12 cellular contexts compared by ENCODE assay signal in genomic region chr17:75910699-75911098, GRCh38. TPM values are rescaled to one million over a fixed set of nuclear protein-coding genes. Genes with fewer than 3 reads are reported as not detected.
DNase-seq lines count a peak whose midpoint lies in the region; ATAC-seq, FAIRE-seq and TF ChIP-seq lines count a peak whose summit lies in the region.
"Had no signal": no experiment of that assay in that cellular context is flagged by ENCODE, and none has a peak within 500 bp of the region (broad histone marks: within the 10 kb centered on the region; RNA-seq: fewer than 3 reads in every experiment).

No MANE protein-coding gene starts in this region.

- no peak overlapping the region for H3K4me3 Mint-ChIP-seq in CD4-positive, alpha-beta memory T cell
- H3K4me3 Mint-ChIP-seq: activated naive CD4-positive, alpha-beta T cell treated with anti-CD3 and anti-CD28 coated beads, Interleukin-2, amount 50 U/mL, for 24 hours; T-helper 2 cell treated with Interferon-gamma antibody and Interleukin-4, amounts not matched to agents 5 μg/mL and 100 μg/mL, for 36 hours had no signal

- H3K4me1 ChIP-seq in OCI-LY1 (ENCODE audit: insufficient read depth, low read length, severe bottlenecking) = peaks cover 58% of the 10 kb centered on the region
- H3K4me1 ChIP-seq in keratinocyte (ENCODE audit: control insufficient read depth, extremely low read depth, insufficient read depth, low read length) = peaks cover 29% of the 10 kb centered on the region
- peaks cover 5% of the 10 kb centered on the region for H3K4me1 ChIP-seq in CD4-positive, alpha-beta memory T cell (ENCODE audit: insufficient read depth, low read length)
- H3K4me1 ChIP-seq in colonic mucosa = no peaks in the 10 kb centered on the region

- TF ChIP-seq CTCF in OCI-LY1 (IDR thresholded peaks at IDR 0.05; ENCODE audit: low read length) (no peak), keratinocyte (optimal IDR thresholded peaks at IDR 0.05 in 1 of 3, IDR thresholded peaks at IDR 0.05 in 1 of 3, conservative IDR thresholded peaks at IDR 0.05 in 1 of 3; ENCODE audit: extremely low read depth in 1 of 3, insufficient read depth in 2 of 3, low read length in 3 of 3) (no peak), colonic mucosa (IDR thresholded peaks at IDR 0.05) (no peak)

- H4K20me1 ChIP-seq in OCI-LY1 (ENCODE audit: insufficient read depth, low read length) (no peaks in the 10 kb centered on the region), keratinocyte (ENCODE audit: control insufficient read depth, extremely low read depth, insufficient read depth, low read length) (no peaks in the 10 kb centered on the region)

- no peaks in the 10 kb centered on the region for H3K79me2 ChIP-seq in OCI-LY1 (ENCODE audit: insufficient read depth, low read length)
- H3K79me2 ChIP-seq in keratinocyte (ENCODE audit: control insufficient read depth, insufficient read depth, low read length) = no peaks in the 10 kb centered on the region

- CTCF ChIA-PET in CD4-positive, alpha-beta memory T cell (lab: Charles Lee; ENCODE audit: partially characterized antibody) = interaction anchor here (0.6 to 10.4 kb wide), 3 partner anchors 94 to 358 kb away, joined by 3 to 120 read pairs (median 6); no protein-coding TSS in a partner anchor

- peak; percentile 69 for DNase-seq in COR-L47 (lab: John Stamatoyannopoulos, UW)
- peak; percentile 43 for DNase-seq in NCI-H1436 (lab: John Stamatoyannopoulos, UW)
- DNase-seq in keratinocyte (ENCODE audit: low read depth, low spot score) = no peak
- DNase-seq in CD4-positive, alpha-beta memory T cell = no peak
- no peak for DNase-seq in colonic mucosa
- DNase-seq in NK-92 treated with Interleukin-12 subunit alpha and Interleukin-12 subunit beta, amount 100 ng/mL, for 24 hours (lab: John Stamatoyannopoulos, UW) = no peak

- no peak for FAIRE-seq in keratinocyte (lab: Jason Lieb, UNC)
- FAIRE-seq: GM12892 had no signal

- POLR2A ChIA-PET in CD4-positive, alpha-beta memory T cell (lab: Charles Lee; ENCODE audit: partially characterized antibody) = no interaction called here

- no peaks in the 10 kb centered on the region for H3K9me3 ChIP-seq in OCI-LY1 (ENCODE audit: low read length)
- no peaks in the 10 kb centered on the region for H3K9me3 ChIP-seq in keratinocyte (ENCODE audit: control insufficient read depth, low read depth, low read length)
- H3K9me3 ChIP-seq in CD4-positive, alpha-beta memory T cell (ENCODE audit: control insufficient read depth in 1 of 2, low read length in 2 of 2) = no peaks in the 10 kb centered on the region
- no peaks in the 10 kb centered on the region for H3K9me3 ChIP-seq in colonic mucosa
- H3K9me3 ChIP-seq: esophagus muscularis mucosa had no signal

- H3K4me3 ChIP-seq in OCI-LY1 (ENCODE audit: low read depth, low read length, poor library complexity, severe bottlenecking) (peak overlapping the region; percentile 33), keratinocyte (ENCODE audit: control insufficient read depth in 2 of 3, extremely low read depth in 1 of 3, insufficient read depth in 2 of 3, low read depth in 1 of 3, low read length in 3 of 3) (no peak overlapping the region), colonic mucosa (no peak overlapping the region)
- no peak overlapping the region for H3K4me3 ChIP-seq in CD4-positive, alpha-beta memory T cell (ENCODE audit: low read length in 2 of 2)
- H3K4me3 ChIP-seq: esophagus muscularis mucosa had no signal

- H3K36me3 ChIP-seq in OCI-LY1 (ENCODE audit: insufficient read depth, low read length) (peaks cover 6% of the 10 kb centered on the region), keratinocyte (ENCODE audit: control insufficient read depth in 2 of 2, extremely low read depth in 1 of 2, insufficient read depth in 2 of 2, low read length in 2 of 2) (peaks cover 0 to 9% of the 10 kb centered on the region in 2 experiments), colonic mucosa (no peaks in the 10 kb centered on the region)
- no peaks in the 10 kb centered on the region for H3K36me3 ChIP-seq in CD4-positive, alpha-beta memory T cell (ENCODE audit: insufficient read depth, low read length)

- H3K4me2 ChIP-seq in OCI-LY1 (ENCODE audit: low read length) (peak overlapping the region; percentile 56; the same call in 1 of the 2 replicates), keratinocyte (ENCODE audit: control insufficient read depth, extremely low read depth, insufficient read depth, low read depth, low read length) (peak overlapping the region; percentile 65)

- no peaks in the 10 kb centered on the region for H3K9me2 ChIP-seq in OCI-LY1 (ENCODE audit: low read depth, low read length)

- H3K27ac ChIP-seq in OCI-LY1 (ENCODE audit: low read depth, low read length, poor library complexity, severe bottlenecking) = peak overlapping the region; percentile 96
- no peak overlapping the region for H3K27ac ChIP-seq in keratinocyte (ENCODE audit: control insufficient read depth, insufficient read depth, low read length)
- H3K27ac ChIP-seq in CD4-positive, alpha-beta memory T cell (ENCODE audit: low read depth, low read length) = no peak overlapping the region
- no peak overlapping the region for H3K27ac ChIP-seq in colonic mucosa
- H3K27ac ChIP-seq: esophagus muscularis mucosa had no signal

- H3K27me3 ChIP-seq in OCI-LY1 (ENCODE audit: insufficient read depth, low read length) (no peaks in the 10 kb centered on the region), keratinocyte (ENCODE audit: control insufficient read depth, extremely low read depth, insufficient read depth, low read length) (no peaks in the 10 kb centered on the region), colonic mucosa (no peaks in the 10 kb centered on the region)
- no peaks in the 10 kb centered on the region for H3K27me3 ChIP-seq in CD4-positive, alpha-beta memory T cell (ENCODE audit: insufficient read depth, low read length)
- H3K27me3 ChIP-seq: esophagus muscularis mucosa had no signal

- 0 out of 2 replicates have a peak, but pooled peaks cover 8% of the 10 kb centered on the region for H3F3A ChIP-seq in OCI-LY1 (ENCODE audit: insufficient read depth, low read length)

- no peaks in the 10 kb centered on the region for H3K27me3 Mint-ChIP-seq in CD4-positive, alpha-beta memory T cell
- H3K27me3 Mint-ChIP-seq: activated naive CD4-positive, alpha-beta T cell treated with anti-CD3 and anti-CD28 coated beads, Interleukin-2, amount 50 U/mL, for 24 hours had no signal

- H3K9ac ChIP-seq in OCI-LY1 (ENCODE audit: low read length) (peak overlapping the region; percentile 47; the same call in 1 of the 2 replicates), keratinocyte (ENCODE audit: control insufficient read depth, extremely low read depth, insufficient read depth, low read length) (no peak overlapping the region), colonic mucosa (ENCODE audit: low read depth in 2 of 2, low read length in 2 of 2) (no peak overlapping the region)

- H3K27ac Mint-ChIP-seq in CD4-positive, alpha-beta memory T cell = peak overlapping the region in 1 of 7 donors; percentile 6
- H3K27ac Mint-ChIP-seq: activated naive CD4-positive, alpha-beta T cell treated with anti-CD3 and anti-CD28 coated beads, Interleukin-2, amount 50 U/mL, for 24 hours; T-helper 2 cell treated with Interferon-gamma antibody and Interleukin-4, amounts not matched to agents 5 μg/mL and 100 μg/mL, for 36 hours had no signal

- H3K36me3 Mint-ChIP-seq in CD4-positive, alpha-beta memory T cell = peaks cover 0 to 2% of the 10 kb centered on the region in 2 donors
- H3K36me3 Mint-ChIP-seq: activated naive CD4-positive, alpha-beta T cell treated with anti-CD3 and anti-CD28 coated beads, Interleukin-2, amount 50 U/mL, for 24 hours had no signal

- H3K9me1 ChIP-seq in keratinocyte (ENCODE audit: control insufficient read depth, extremely low read depth, insufficient read depth, low read length) = peaks cover 2% of the 10 kb centered on the region

- H3K9me3 Mint-ChIP-seq in CD4-positive, alpha-beta memory T cell = no peaks in the 10 kb centered on the region
- H3K9me3 Mint-ChIP-seq: activated naive CD4-positive, alpha-beta T cell treated with anti-CD3 and anti-CD28 coated beads, Interleukin-2, amount 50 U/mL, for 24 hours; T-helper 2 cell treated with Interferon-gamma antibody and Interleukin-4, amounts not matched to agents 5 μg/mL and 100 μg/mL, for 36 hours had no signal

- no peak for ATAC-seq in GM21717 (IDR thresholded peaks at IDR 0.05; ENCODE audit: unreplicated experiment)

- intact Hi-C loops in CD4-positive, alpha-beta memory T cell (cut with micrococcal nuclease) = no loop called here
- intact Hi-C loops in colonic mucosa (cut with DNase I) = no loop called here

- peaks cover 2 to 7% (median 5%) of the 10 kb centered on the region in 4 donors for H3K4me1 Mint-ChIP-seq in CD4-positive, alpha-beta memory T cell

- dilution Hi-C loops in keratinocyte (cut with MboI; ENCODE audit: extremely low pct_ligation_motif_present, low sequenced_read_pairs) = no loop called here

- H2AFZ ChIP-seq in OCI-LY1 (ENCODE audit: low read length) = no peak overlapping the region
- H2AFZ ChIP-seq in keratinocyte (ENCODE audit: control insufficient read depth, low read length) = no peak overlapping the region

RNA-seq across cellular contexts. Expression of gene MRPL38, which starts 6.0 kb away (rescaled TPM):
- polyA plus RNA-seq in keratinocyte = 25.2 to 33.8 TPM (median 30.0 TPM) in 3 replicates
- polyA plus RNA-seq in keratinocyte (2011; ENCODE audit: low read depth) = 55.2 TPM
- 15.3 and 25.6 TPM in 2 replicates for polyA plus RNA-seq in keratinocyte (2011; cell fraction: cytosol; rRNA removed)
- 45.2 and 60.9 TPM in 2 replicates for polyA plus RNA-seq in keratinocyte (2011; cell fraction: nucleus; rRNA removed)
- 34.2 and 40.5 TPM in 2 replicates for polyA plus RNA-seq in keratinocyte (2012; ENCODE audit: low replicate concordance)
- 9.3 to 94.3 TPM (median 20.0 TPM) in 3 replicates for polyA minus RNA-seq in keratinocyte
- 80.8 TPM for polyA minus RNA-seq in keratinocyte (2011; cell fraction: cytosol; rRNA and poly(A)+ RNA removed)
- polyA minus RNA-seq in keratinocyte (2011; cell fraction: nucleus; rRNA and poly(A)+ RNA removed) = 17.9 and 24.0 TPM in 2 replicates
- total RNA-seq in CD4-positive, alpha-beta memory T cell = 100 to 1,000 TPM; 126 to 142 TPM
- polyA plus RNA-seq in CD4-positive, alpha-beta memory T cell = 10 to 100 TPM; 59.1 to 89.0 TPM
- 100 to 1,000 TPM in 1 of 2 donors, 10 to 100 TPM in 1; 88.6 to 190 TPM for total RNA-seq in colonic mucosa

RNA-seq across cellular contexts. Expression of gene TRIM65, which starts 13.9 kb away (rescaled TPM):
- 7.4 to 10.6 TPM (median 7.8 TPM) in 3 replicates for polyA plus RNA-seq in keratinocyte
- 2.1 TPM for polyA plus RNA-seq in keratinocyte (2011; ENCODE audit: low read depth)
- polyA plus RNA-seq in keratinocyte (2011; cell fraction: cytosol; rRNA removed) = 4.5 and 7.2 TPM in 2 replicates
- 11.3 and 15.0 TPM in 2 replicates for polyA plus RNA-seq in keratinocyte (2011; cell fraction: nucleus; rRNA removed)
- polyA plus RNA-seq in keratinocyte (2012; ENCODE audit: low replicate concordance) = 3.9 and 10.1 TPM in 2 replicates
- 4.5 to 10.1 TPM (median 5.2 TPM) in 3 replicates for polyA minus RNA-seq in keratinocyte
- polyA minus RNA-seq in keratinocyte (2011; cell fraction: cytosol; rRNA and poly(A)+ RNA removed) = 8.6 TPM
- 7.0 and 9.3 TPM in 2 replicates for polyA minus RNA-seq in keratinocyte (2011; cell fraction: nucleus; rRNA and poly(A)+ RNA removed)
- total RNA-seq in CD4-positive, alpha-beta memory T cell = 10 to 100 TPM; 36.5 to 36.9 TPM
- polyA plus RNA-seq in CD4-positive, alpha-beta memory T cell = 10 to 100 TPM; 17.7 to 28.8 TPM
- 10 to 100 TPM; 14.5 to 26.0 TPM for total RNA-seq in colonic mucosa

RNA-seq across cellular contexts. Expression of gene FBF1, which starts 30.1 kb away (rescaled TPM):
- polyA plus RNA-seq in keratinocyte = 3.0 to 6.2 TPM (median 4.3 TPM) in 3 replicates
- 1.9 TPM for polyA plus RNA-seq in keratinocyte (2011; ENCODE audit: low read depth)
- polyA plus RNA-seq in keratinocyte (2011; cell fraction: cytosol; rRNA removed) = 0.96 and 2.8 TPM in 2 replicates
- 14.4 and 18.6 TPM in 2 replicates for polyA plus RNA-seq in keratinocyte (2011; cell fraction: nucleus; rRNA removed)
- 3.2 and 3.8 TPM in 2 replicates for polyA plus RNA-seq in keratinocyte (2012; ENCODE audit: low replicate concordance)
- polyA minus RNA-seq in keratinocyte = 5.6 to 8.6 TPM (median 5.7 TPM) in 3 replicates
- 4.8 TPM for polyA minus RNA-seq in keratinocyte (2011; cell fraction: cytosol; rRNA and poly(A)+ RNA removed)
- 7.7 and 8.1 TPM in 2 replicates for polyA minus RNA-seq in keratinocyte (2011; cell fraction: nucleus; rRNA and poly(A)+ RNA removed)
- 10 to 100 TPM; 39.6 to 42.7 TPM for total RNA-seq in CD4-positive, alpha-beta memory T cell
- polyA plus RNA-seq in CD4-positive, alpha-beta memory T cell = 1 to 10 TPM; 3.7 to 4.0 TPM
- total RNA-seq in colonic mucosa = 10 to 100 TPM in 1 of 2 donors, 1 to 10 TPM in 1; 3.2 to 21.5 TPM

RNA-seq across cellular contexts. Expression of gene TRIM47, which starts 32.3 kb away (rescaled TPM):
- 9.4 to 20.7 TPM (median 10.9 TPM) in 3 replicates for polyA plus RNA-seq in keratinocyte
- polyA plus RNA-seq in keratinocyte (2011; ENCODE audit: low read depth) = 2.0 TPM
- polyA plus RNA-seq in keratinocyte (2011; cell fraction: cytosol; rRNA removed) = 9.2 and 15.3 TPM in 2 replicates
- 14.9 and 19.4 TPM in 2 replicates for polyA plus RNA-seq in keratinocyte (2011; cell fraction: nucleus; rRNA removed)
- polyA plus RNA-seq in keratinocyte (2012; ENCODE audit: low replicate concordance) = 14.6 and 22.2 TPM in 2 replicates
- polyA minus RNA-seq in keratinocyte = 7.4 to 33.9 TPM (median 11.7 TPM) in 3 replicates
- polyA minus RNA-seq in keratinocyte (2011; cell fraction: cytosol; rRNA and poly(A)+ RNA removed) = 24.4 TPM
- polyA minus RNA-seq in keratinocyte (2011; cell fraction: nucleus; rRNA and poly(A)+ RNA removed) = 8.6 and 8.8 TPM in 2 replicates
- 10 to 100 TPM; 17.5 to 22.6 TPM for total RNA-seq in CD4-positive, alpha-beta memory T cell
- 10 to 100 TPM; 11.2 to 26.8 TPM for polyA plus RNA-seq in CD4-positive, alpha-beta memory T cell
- total RNA-seq in colonic mucosa = 10 to 100 TPM; 33.7 to 71.5 TPM

RNA-seq across cellular contexts. Expression of gene WBP2, which starts 55.6 kb away (rescaled TPM):
- 17.0 to 41.4 TPM (median 23.3 TPM) in 3 replicates for polyA plus RNA-seq in keratinocyte
- polyA plus RNA-seq in keratinocyte (2011; ENCODE audit: low read depth) = 96.6 TPM
- polyA plus RNA-seq in keratinocyte (2011; cell fraction: cytosol; rRNA removed) = 21.2 and 27.5 TPM in 2 replicates
- polyA plus RNA-seq in keratinocyte (2011; cell fraction: nucleus; rRNA removed) = 26.9 and 37.0 TPM in 2 replicates
- 66.2 and 117 TPM in 2 replicates for polyA plus RNA-seq in keratinocyte (2012; ENCODE audit: low replicate concordance)
- polyA minus RNA-seq in keratinocyte = 16.5 to 43.8 TPM (median 26.9 TPM) in 3 replicates
- polyA minus RNA-seq in keratinocyte (2011; cell fraction: cytosol; rRNA and poly(A)+ RNA removed) = 35.9 TPM
- polyA minus RNA-seq in keratinocyte (2011; cell fraction: nucleus; rRNA and poly(A)+ RNA removed) = 15.3 and 24.4 TPM in 2 replicates
- total RNA-seq in CD4-positive, alpha-beta memory T cell = 100 to 1,000 TPM; 159 to 160 TPM
- polyA plus RNA-seq in CD4-positive, alpha-beta memory T cell = 100 to 1,000 TPM in 1 of 2 donors, 10 to 100 TPM in 1; 80.3 to 127 TPM
- total RNA-seq in colonic mucosa = 100 to 1,000 TPM in 1 of 2 donors, 10 to 100 TPM in 1; 69.8 to 102 TPM

Comparison
In these comparisons a context has a peak if more than half of its experiments do, and no peak if none do; other contexts are left out.
1. DNase-seq: peak in COR-L47 (single experiment) and NCI-H1436 (single experiment); none in keratinocyte (single experiment), CD4-positive, alpha-beta memory T cell (0 of 5), colonic mucosa (single experiment) and NK-92 treated with Interleukin-12 subunit alpha and Interleukin-12 subunit beta, amount 100 ng/mL, for 24 hours (single experiment).